In the genomic region with DNA sequence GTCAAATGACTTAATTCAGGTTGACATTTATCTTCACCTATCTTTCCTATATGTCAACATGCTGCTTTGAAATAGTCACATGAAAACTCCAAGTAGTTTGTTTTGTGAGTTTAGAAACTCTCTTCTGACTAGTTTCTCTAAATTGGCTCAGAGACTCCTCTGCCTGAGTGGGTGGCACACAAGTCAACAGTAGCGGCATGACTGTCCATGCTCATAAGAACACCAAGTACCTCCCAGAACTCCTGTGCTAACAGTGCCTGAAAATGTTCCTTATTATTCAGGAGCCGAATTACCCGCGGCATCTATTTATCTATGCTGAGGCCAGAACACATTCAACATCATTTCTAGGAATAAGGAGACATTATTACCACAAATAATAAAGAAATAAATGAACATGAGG, we compare ENCODE assay signal across 17 cellular contexts.
A peak's percentile ranks its signal among the peaks of the same experiment; 100 is the strongest.
DNase-seq lines count a peak whose midpoint lies in the region; ATAC-seq and TF ChIP-seq lines count a peak whose summit lies in the region.
"Had no signal": no experiment of that assay in that cellular context is flagged by ENCODE, and none has a peak within 500 bp of the region (broad histone marks: within the 10 kb centered on the region; RNA-seq: fewer than 3 reads in every experiment).

No MANE protein-coding gene starts in this region.

- H3K4me1 Mint-ChIP-seq in activated CD4-positive, alpha-beta memory T cell treated with anti-CD3 and anti-CD28 coated beads for 36 hours (ENCODE audit: low read depth) = no peaks in the 10 kb centered on the region
- H3K4me1 Mint-ChIP-seq: CD14-positive monocyte had no signal

- H3K36me3 ChIP-seq in right lobe of liver (no peaks in the 10 kb centered on the region), thyroid gland (no peaks in the 10 kb centered on the region)

- CTCF ChIA-PET in activated CD4-positive, alpha-beta memory T cell treated with anti-CD3 and anti-CD28 coated beads for 36 hours (lab: Charles Lee) = no interaction called here

- peaks cover 10% of the 10 kb centered on the region for H3K27me3 Mint-ChIP-seq in activated CD4-positive, alpha-beta memory T cell treated with anti-CD3 and anti-CD28 coated beads for 36 hours

- TF ChIP-seq POLR2A in right lobe of liver (IDR thresholded peaks at IDR 0.05) = no peak
- TF ChIP-seq POLR2A in thyroid gland (IDR thresholded peaks at IDR 0.05) = no peak

- no peaks in the 10 kb centered on the region for H3K9me3 Mint-ChIP-seq in activated CD4-positive, alpha-beta memory T cell treated with anti-CD3 and anti-CD28 coated beads for 36 hours
- H3K9me3 Mint-ChIP-seq: CD8-positive, alpha-beta T cell; H9 had no signal

- no peak overlapping the region for H3K27ac Mint-ChIP-seq in activated CD4-positive, alpha-beta memory T cell treated with anti-CD3 and anti-CD28 coated beads for 36 hours
- H3K27ac Mint-ChIP-seq: CD14-positive monocyte; CD8-positive, alpha-beta T cell; H9 had no signal

- H3K4me3 ChIP-seq in right lobe of liver (no peak overlapping the region), thyroid gland (replicated peaks in 1 of 3) (no peak overlapping the region)

- TF ChIP-seq CTCF in right lobe of liver (IDR thresholded peaks at IDR 0.05) (no peak), thyroid gland (IDR thresholded peaks at IDR 0.05) (no peak)

- no peaks in the 10 kb centered on the region for H3K36me3 Mint-ChIP-seq in activated CD4-positive, alpha-beta memory T cell treated with anti-CD3 and anti-CD28 coated beads for 36 hours
- H3K36me3 Mint-ChIP-seq: CD14-positive monocyte; CD8-positive, alpha-beta T cell had no signal

- ATAC-seq in Right ventricle myocardium inferior (peak; percentile 49), left ventricle myocardium superior (peak; percentile 62), right lobe of liver (peak in 3 of 4 donors; percentile 40 to 60 (median 55)), GM19467 (IDR thresholded peaks at IDR 0.05; ENCODE audit: unreplicated experiment) (no peak)
- ATAC-seq: CD8-positive, alpha-beta T cell had no signal

- intact Hi-C loops in Right ventricle myocardium inferior (cut with DNase I) (no loop called here), cardiac septum (cut with DNase I) (no loop called here), left ventricle myocardium superior (cut with micrococcal nuclease) (no loop called here), right lobe of liver (cut with DNase I) (no loop called here), thyroid gland (cut with DNase I) (no loop called here)
- intact Hi-C loops in activated CD4-positive, alpha-beta memory T cell treated with anti-CD3 and anti-CD28 coated beads for 36 hours (cut with micrococcal nuclease) = no loop called here

- H3K4me3 Mint-ChIP-seq in activated CD4-positive, alpha-beta memory T cell treated with anti-CD3 and anti-CD28 coated beads for 36 hours = no peak overlapping the region
- H3K4me3 Mint-ChIP-seq: CD14-positive monocyte; CD8-positive, alpha-beta T cell; H9 had no signal

- POLR2A ChIA-PET in activated CD4-positive, alpha-beta memory T cell treated with anti-CD3 and anti-CD28 coated beads for 36 hours (lab: Charles Lee) = no interaction called here

- H3K27ac ChIP-seq in right lobe of liver (no peak overlapping the region), thyroid gland (peak overlapping the region; percentile 20 to 66 (median 50))
- H3K27ac ChIP-seq: 22Rv1 had no signal

- 40% methylated on average over 4 of the region's 4 CpGs for WGBS in right lobe of liver (ENCODE audit: insufficient coverage, low coverage, low lambda C conversion rate, missing lambda C conversion rate)
- WGBS in thyroid gland, 2 donors = 75 to 81% methylated on average over 4 of the region's 4 CpGs

- H3K4me1 ChIP-seq in right lobe of liver (peaks cover 0 to 14% (median 4%) of the 10 kb centered on the region in 4 donors), thyroid gland (peaks cover 20 to 27% of the 10 kb centered on the region in 2 donors)

- no peaks in the 10 kb centered on the region for H3K9me3 ChIP-seq in right lobe of liver
- no peaks in the 10 kb centered on the region for H3K9me3 ChIP-seq in thyroid gland

- no peaks in the 10 kb centered on the region for H3K27me3 ChIP-seq in right lobe of liver
- no peaks in the 10 kb centered on the region for H3K27me3 ChIP-seq in thyroid gland

- DNase-seq in Right ventricle myocardium inferior (ENCODE audit: missing footprints) (no peak), cardiac septum (ENCODE audit: low spot score) (no peak), left ventricle myocardium superior (no peak), right lobe of liver (no peak), thyroid gland (peak; percentile 58 to 66)
- DNase-seq in stimulated activated CD4-positive, alpha-beta T cell treated with anti-CD3 and anti-CD28 coated beads, Interleukin-12 subunit alpha, Interleukin-12 subunit beta, amount 100 ng/mL, for 4 hours = no peak
- no peak for DNase-seq in activated CD4-positive, alpha-beta memory T cell treated with anti-CD3 and anti-CD28 coated beads for 36 hours
- DNase-seq: CD8-positive, alpha-beta T cell; COR-L47; DMS153; DMS79 treated with DMSO at 0.1 percent for 48 hours; EL; GOT3; H9 had no signal

Comparison
In these comparisons a context has a peak if more than half of its experiments do, and no peak if none do; other contexts are left out.
1. DNase-seq: peak in thyroid gland (2 of 2); none in Right ventricle myocardium inferior (single experiment), cardiac septum (single experiment), left ventricle myocardium superior (single experiment), right lobe of liver (0 of 3), stimulated activated CD4-positive, alpha-beta T cell treated with anti-CD3 and anti-CD28 coated beads, Interleukin-12 subunit alpha, Interleukin-12 subunit beta, amount 100 ng/mL, for 4 hours (single experiment) and activated CD4-positive, alpha-beta memory T cell treated with anti-CD3 and anti-CD28 coated beads for 36 hours (single experiment).
2. H3K27ac ChIP-seq: peak in thyroid gland (3 of 3); none in right lobe of liver (0 of 3).